8 cellular contexts compared by ENCODE assay signal in genomic region chr18:80257579-80258543, GRCh38. TPM values are rescaled to one million over a fixed set of nuclear protein-coding genes. Genes with fewer than 3 reads are reported as not detected.
DNase-seq lines count a peak whose midpoint lies in the region; ATAC-seq, FAIRE-seq and TF ChIP-seq lines count a peak whose summit lies in the region.
"Not testable (repeated sequence)": the region's sequence is repeated elsewhere in the genome, so short reads cannot be mapped to it uniquely, and the experiment has no call there.

No MANE protein-coding gene starts in this region.

- not testable (repeated sequence) for H4K20me1 ChIP-seq in HepG2 (ENCODE audit: insufficient read depth, low read length)

- H3K9ac ChIP-seq in HepG2 (ENCODE audit: insufficient read depth, low read depth, low read length), result not testable (repeated sequence)

- not testable (repeated sequence) for H3K4me3 Mint-ChIP-seq in activated naive CD4-positive, alpha-beta T cell treated with anti-CD3 and anti-CD28 coated beads for 36 hours

- BruUV-seq in HepG2 (replicated peaks; lab: Mats Ljungman, UMichigan), result not testable (repeated sequence)

- TF ChIP-seq CTCF in esophagus muscularis mucosa (IDR thresholded peaks at IDR 0.05), result peak; percentile 81 to 90 (median 88)
- peak; percentile 93 for TF ChIP-seq CTCF in HepG2 (CRISPR knock-in tag; IDR thresholded peaks at IDR 0.05)
- TF ChIP-seq CTCF in retinal pigment epithelial cell (conservative IDR thresholded peaks at IDR 0.05; ENCODE audit: low read depth, low read length), result peak; percentile 81

- DNase-seq in Caki2 (ENCODE audit: low read depth) (peak; percentile 39), T-helper 9 cell (peak; percentile 20), HepG2 (ENCODE audit: low spot score) (peak; percentile 55), superior temporal gyrus (ENCODE audit: extremely low spot score) (peak; percentile 89)
- not testable (repeated sequence) for DNase-seq in HTR-8/SVneo (ENCODE audit: insufficient read length, low spot score); esophagus muscularis mucosa (ENCODE audit: extremely low spot score); retinal pigment epithelial cell (ENCODE audit: low read depth)
- DNase-seq in activated naive CD4-positive, alpha-beta T cell treated with anti-CD3 and anti-CD28 coated beads for 36 hours, result peak; percentile 79

- FAIRE-seq in HTR-8/SVneo (lab: Jason Lieb, UNC) (peak; percentile 86), HepG2 (lab: Jason Lieb, UNC) (peak; percentile 92)

- 46% methylated on average over 12 of the region's 12 CpGs for WGBS in esophagus muscularis mucosa
- 46% methylated on average over 12 of the region's 12 CpGs for WGBS in HepG2 (ENCODE audit: low lambda C conversion rate)

- not testable (repeated sequence) for H3K4me1 Mint-ChIP-seq in activated naive CD4-positive, alpha-beta T cell treated with anti-CD3 and anti-CD28 coated beads for 36 hours (ENCODE audit: low read depth)

- in situ Hi-C loops in Caki2 (cut with HindIII; ENCODE audit: low pct_unique_long_range_greater_than_20kb, low sequenced_read_pairs); HepG2 (cut with HindIII; ENCODE audit: extremely low pct_ligation_motif_present, low pct_unique_long_range_greater_than_20kb): not testable (repeated sequence)

- not testable (repeated sequence) for H3K27ac Mint-ChIP-seq in activated naive CD4-positive, alpha-beta T cell treated with anti-CD3 and anti-CD28 coated beads for 36 hours

- TF ChIP-seq RAD21 in HepG2 (CRISPR knock-in tag; IDR thresholded peaks at IDR 0.05), result peak; percentile 93

- POLR2A ChIA-PET in HepG2 (lab: Yijun Ruan, JAX), result interaction anchor here (1.7 kb wide), 1 partner anchor 57 kb away, joined by 4 read pairs; no protein-coding TSS in a partner anchor

- not testable (repeated sequence) for H3K36me3 Mint-ChIP-seq in activated naive CD4-positive, alpha-beta T cell treated with anti-CD3 and anti-CD28 coated beads for 36 hours (ENCODE audit: low read depth)

- not testable (repeated sequence) for H2AFZ ChIP-seq in HepG2 (ENCODE audit: low read length)

- H3K9me3 ChIP-seq in esophagus muscularis mucosa; HepG2 (ENCODE audit: low read length): not testable (repeated sequence)

- ATAC-seq in HepG2, result peak; percentile 67

- intact Hi-C loops in activated naive CD4-positive, alpha-beta T cell treated with anti-CD3 and anti-CD28 coated beads for 36 hours (cut with micrococcal nuclease), result loop anchor here (1.0 kb wide), 2 partner anchors 87 to 101 kb away; no protein-coding TSS in a partner anchor
- intact Hi-C loops in esophagus muscularis mucosa (cut with DNase I); HepG2 (cut with micrococcal nuclease; ENCODE audit: unreplicated experiment): not testable (repeated sequence)

- CTCF ChIA-PET in activated naive CD4-positive, alpha-beta T cell treated with anti-CD3 and anti-CD28 coated beads for 36 hours (lab: Charles Lee), result interaction anchor here (0.7 to 3.8 kb wide), 4 partner anchors 19 to 121 kb away, joined by 3 to 43 read pairs (median 4); no protein-coding TSS in a partner anchor
- CTCF ChIA-PET in HepG2 (lab: Yijun Ruan, JAX; ENCODE audit: low intra/inter-chr PET ratio, low total read pairs), result interaction anchor here (2.0 to 2.2 kb wide), 3 partner anchors 58 to 100 kb away, joined by 19 to 26 read pairs (median 20); no protein-coding TSS in a partner anchor

- H3K27me3 ChIP-seq in esophagus muscularis mucosa; HepG2 (ENCODE audit: control insufficient read depth in 1 of 2, insufficient read depth in 2 of 2, low read length in 2 of 2): not testable (repeated sequence)

- not testable (repeated sequence) for H3K79me2 ChIP-seq in HepG2 (ENCODE audit: insufficient read depth, low read length)

- TF ChIP-seq EP300 in esophagus muscularis mucosa (IDR thresholded peaks at IDR 0.05); HepG2 (IDR thresholded peaks at IDR 0.05; ENCODE audit: low read depth in 2 of 2, low read length in 2 of 2); HepG2 (CRISPR knock-in tag; IDR thresholded peaks at IDR 0.05; ENCODE audit: borderline replicate concordance): not testable (repeated sequence)

- not testable (repeated sequence) for H3K4me3 ChIP-seq in esophagus muscularis mucosa; HepG2 (replicated peaks in 1 of 3; ENCODE audit: insufficient read depth in 1 of 3, low read depth in 2 of 3, low read length in 3 of 3); retinal pigment epithelial cell (ENCODE audit: low read length)

- H3K9me3 Mint-ChIP-seq in activated naive CD4-positive, alpha-beta T cell treated with anti-CD3 and anti-CD28 coated beads for 36 hours, result not testable (repeated sequence)

- not testable (repeated sequence) for H3K4me2 ChIP-seq in HepG2 (ENCODE audit: low read depth, low read length)

- H3K27me3 Mint-ChIP-seq in activated naive CD4-positive, alpha-beta T cell treated with anti-CD3 and anti-CD28 coated beads for 36 hours (ENCODE audit: low read depth), result peaks cover 11% of the 10 kb centered on the region

- H3K36me3 ChIP-seq in esophagus muscularis mucosa; HepG2 (replicated peaks in 1 of 2; ENCODE audit: control insufficient read depth in 1 of 2, insufficient read depth in 2 of 2, low read length in 2 of 2): not testable (repeated sequence)

- not testable (repeated sequence) for TF ChIP-seq POLR2A in esophagus muscularis mucosa (IDR thresholded peaks at IDR 0.05; ENCODE audit: low read depth); HepG2 (IDR thresholded peaks at IDR 0.05; ENCODE audit: insufficient read depth in 1 of 2, low read depth in 2 of 2, low read length in 2 of 2)

- H3K27ac ChIP-seq in esophagus muscularis mucosa (replicated peaks in 1 of 4); HepG2 (ENCODE audit: extremely low read length, insufficient read depth, low read length): not testable (repeated sequence)

- not testable (repeated sequence) for H3K4me1 ChIP-seq in esophagus muscularis mucosa; HepG2 (ENCODE audit: insufficient read depth, low read length)

TF ChIP-seq in HepG2, 621 proteins besides CTCF, POLR2A, EP300 and RAD21 (continues in another document):
- TF ChIP-seq FOSL2 (CRISPR knock-in tag; IDR thresholded peaks at IDR 0.05) (peak; percentile 45; the same call in 1 of the 2 replicates), STAG1 (CRISPR knock-in tag; IDR thresholded peaks at IDR 0.05) (peak; percentile 96), SMC3 (IDR thresholded peaks at IDR 0.05; ENCODE audit: low read length) (peak; percentile 93)
- TF ChIP-seq, protein P1, sequence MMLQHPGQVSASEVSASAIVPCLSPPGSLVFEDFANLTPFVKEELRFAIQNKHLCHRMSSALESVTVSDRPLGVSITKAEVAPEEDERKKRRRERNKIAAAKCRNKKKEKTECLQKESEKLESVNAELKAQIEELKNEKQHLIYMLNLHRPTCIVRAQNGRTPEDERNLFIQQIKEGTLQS (CRISPR knock-in tag; IDR thresholded peaks at IDR 0.05), result peak; percentile 46; the same call in 1 of the 2 replicates

RNA-seq across cellular contexts. Expression of gene PARD6G, which starts 10.5 kb away (rescaled TPM):
- 1.2 and 1.3 TPM in 2 replicates for total RNA-seq in Caki2 (2014; rRNA removed; shearing (Covaris generic); ENCODE audit: low replicate concordance)
- total RNA-seq in activated naive CD4-positive, alpha-beta T cell treated with anti-CD3 and anti-CD28 coated beads for 36 hours, result under 1 TPM in 1 of 2 experiments, not detected in 1; 0.10 TPM
- total RNA-seq in esophagus muscularis mucosa (10 to 100 TPM in 2 of 4 donors, 1 to 10 TPM in 2; 5.4 to 11.3 (median 10.4) TPM), HepG2 (2016; rRNA removed; fragmentation: Illumina TruSeq; extraction: Trizol) (7.2 and 7.4 TPM in 2 replicates)
- 7.6 and 9.4 TPM in 2 replicates for total RNA-seq in HepG2 (2016; cell fraction: cytosol; rRNA removed; fragmentation: Illumina TruSeq; extraction: Trizol; ENCODE audit: low read depth)
- 6.5 and 6.7 TPM in 2 replicates for total RNA-seq in HepG2 (2016; cell fraction: insoluble cytoplasmic fraction; rRNA removed; fragmentation: Illumina TruSeq; extraction: Trizol)
- 12.2 and 12.6 TPM in 2 replicates for total RNA-seq in HepG2 (2016; cell fraction: membrane; rRNA removed; fragmentation: Illumina TruSeq; extraction: Trizol)
- total RNA-seq in HepG2 (2016; cell fraction: nucleus; rRNA removed; fragmentation: Illumina TruSeq; extraction: Trizol), result 4.7 and 4.8 TPM in 2 replicates
- 3.6 and 3.9 TPM in 2 replicates for polyA plus RNA-seq in HepG2 (2011; rRNA removed)
- polyA plus RNA-seq in HepG2 (2011; cell fraction: cytosol; rRNA removed), result 4.0 and 4.3 TPM in 2 replicates
- polyA plus RNA-seq in HepG2 (2011; cell fraction: nucleus; rRNA removed), result 2.9 and 3.2 TPM in 2 replicates
- 5.1 and 5.3 TPM in 2 replicates for polyA plus RNA-seq in HepG2 (2012)
- polyA plus RNA-seq in HepG2 (2016; cell fraction: cytosol; fragmentation: Illumina TruSeq; extraction: Trizol; ENCODE audit: low read depth), result 11.7 and 12.8 TPM in 2 replicates
- 9.0 and 9.7 TPM in 2 replicates for polyA plus RNA-seq in HepG2 (2016; cell fraction: insoluble cytoplasmic fraction; fragmentation: Illumina TruSeq; extraction: Trizol; ENCODE audit: low read depth)
- 9.7 and 12.1 TPM in 2 replicates for polyA plus RNA-seq in HepG2 (2016; cell fraction: membrane; fragmentation: Illumina TruSeq; extraction: Trizol; ENCODE audit: low read depth)
- polyA plus RNA-seq in HepG2 (2016; cell fraction: nucleus; fragmentation: Illumina TruSeq; extraction: Trizol; ENCODE audit: insufficient read depth, low read depth), result 6.8 and 7.3 TPM in 2 replicates
- 2.0 and 6.8 TPM in 2 replicates for polyA minus RNA-seq in HepG2 (2011; rRNA and poly(A)+ RNA removed; ENCODE audit: low replicate concordance)
- polyA minus RNA-seq in HepG2 (2011; cell fraction: cytosol; rRNA and poly(A)+ RNA removed), result 5.4 and 5.7 TPM in 2 replicates
- polyA minus RNA-seq in HepG2 (2011; cell fraction: nucleus; rRNA and poly(A)+ RNA removed), result 2.9 and 3.0 TPM in 2 replicates
